ENCODE assay signal across 26 cellular contexts in genomic region chr1:64084451-64084850, GRCh38.
"Had no signal": no experiment of that assay in that cellular context is flagged by ENCODE, and none has a peak within 500 bp of the region (broad histone marks: within the 10 kb centered on the region; RNA-seq: fewer than 3 reads in every experiment).

No MANE protein-coding gene starts in this region.

- H3K4me3 ChIP-seq: ascending aorta, esophagus muscularis mucosa, gastrocnemius medialis had no signal

- H3K27me3 ChIP-seq: ascending aorta, esophagus muscularis mucosa, gastrocnemius medialis had no signal

- H3K36me3 ChIP-seq: ascending aorta, esophagus muscularis mucosa, gastrocnemius medialis had no signal

- H3K9me3 ChIP-seq: ascending aorta, esophagus muscularis mucosa, gastrocnemius medialis had no signal

- H3K27ac ChIP-seq: esophagus muscularis mucosa, gastrocnemius medialis, VCaP had no signal

- ATAC-seq: activated naive CD4-positive, alpha-beta T cell treated with anti-CD3 and anti-CD28 coated beads, Interleukin-2, amount 50 U/mL, for 72 hours; activated T-cell treated with anti-CD3 and anti-CD28 coated beads, Interleukin-2, amount 50 U/mL, for 72 hours; effector memory CD8-positive, alpha-beta T cell; gastrocnemius medialis; WTC11 had no signal

- DNase-seq: activated CD4-positive, alpha-beta memory T cell treated with anti-CD3 and anti-CD28 coated beads, Interleukin-2, amount 10 ng/mL, durations not matched to agents 7 days and 5 days; activated CD4-positive, alpha-beta T cell treated with anti-CD3 and anti-CD28 coated beads for 1 hour; activated CD4-positive, alpha-beta T cell treated with anti-CD3 and anti-CD28 coated beads for 4 hours; activated CD4-positive, alpha-beta T cell treated with anti-CD3 and anti-CD28 coated beads, Interleukin-2, amount 10 ng/mL, durations not matched to agents 7 days and 5 days; activated CD4-positive, alpha-beta T cell treated with anti-CD3 and anti-CD28 coated beads, Interleukin-2, amount 50 U/mL, for 4 hours; activated CD8-positive, alpha-beta memory T cell treated with anti-CD3 and anti-CD28 coated beads, Interleukin-2, amount 50 U/mL, for 48 hours; activated gamma-delta T cell; activated naive CD4-positive, alpha-beta T cell; activated naive CD4-positive, alpha-beta T cell treated with anti-CD3 and anti-CD28 coated beads, Interleukin-2, amount 10 ng/mL, durations not matched to agents 7 days and 5 days; activated naive CD8-positive, alpha-beta T cell treated with anti-CD3 and anti-CD28 coated beads, Interleukin-2, amount 10 ng/mL, durations not matched to agents 7 days and 5 days; activated T-cell treated with anti-CD3 and anti-CD28 coated beads for 4 hours; activated T-cell treated with anti-CD3 and anti-CD28 coated beads, Interleukin-2, amount 50 U/mL, for 24 hours; activated T-cell treated with anti-CD3 and anti-CD28 coated beads, Interleukin-2, amount 50 U/mL, for 72 hours; cortex of kidney; dermis blood vessel endothelial cell; effector CD4-positive, alpha-beta T cell; effector memory CD8-positive, alpha-beta T cell; erythroblast; gastrocnemius medialis; glutamatergic neuron; T-helper 2 cell had no signal

- H3K4me1 ChIP-seq: esophagus muscularis mucosa, gastrocnemius medialis had no signal
